In genomic region chr5:147436596-147436995, GRCh38 we compare ENCODE assay signal across 14 cellular contexts.
DNase-seq lines count a peak whose midpoint lies in the region; ATAC-seq lines count a peak whose summit lies in the region.
"Had no signal": no experiment of that assay in that cellular context is flagged by ENCODE, and none has a peak within 500 bp of the region (broad histone marks: within the 10 kb centered on the region; RNA-seq: fewer than 3 reads in every experiment).

No MANE protein-coding gene starts in this region.

- peaks cover 31% of the 10 kb centered on the region for H3K4me1 ChIP-seq in stomach smooth muscle (ENCODE audit: control insufficient read depth, insufficient read depth, low read length)

- DNase-seq in NOMO-1 treated with DMSO at 0.1 percent for 48 hours (lab: John Stamatoyannopoulos, UW; ENCODE audit: unreplicated experiment) = peak; percentile 82
- DNase-seq in activated effector memory CD4-positive, alpha-beta T cell treated with Interleukin-2 at 50 U/mL for 16 hours = no peak
- no peak for DNase-seq in EL
- DNase-seq: activated CD4-positive, alpha-beta memory T cell treated with anti-CD3 and anti-CD28 coated beads, Interleukin-2, amount 10 ng/mL, durations not matched to agents 7 days and 5 days; DMS79 treated with DMSO at 0.1 percent for 48 hours; NCI-H1092 treated with DMSO at 0.1 percent for 48 hours had no signal

- peak overlapping the region; percentile 2 for H3K27ac ChIP-seq in stomach smooth muscle (ENCODE audit: low read length)
- H3K27ac ChIP-seq: C4-2B, tibial nerve had no signal

- peaks cover 2 to 7% of the 10 kb centered on the region in 2 donors for H3K36me3 ChIP-seq in stomach smooth muscle (ENCODE audit: control insufficient read depth in 2 of 2, insufficient read depth in 2 of 2, low read length in 2 of 2)
- H3K36me3 ChIP-seq: tibial nerve had no signal

- ATAC-seq in GM19043 (IDR thresholded peaks at IDR 0.05; ENCODE audit: low read depth, unreplicated experiment) (peak; percentile 70), HG03095 (IDR thresholded peaks at IDR 0.05; ENCODE audit: unreplicated experiment) (peak; percentile 76), GM21786 (IDR thresholded peaks at IDR 0.05; ENCODE audit: unreplicated experiment) (no peak)
- ATAC-seq: HCT116, left lobe of liver had no signal

- no peaks in the 10 kb centered on the region for H3K27me3 ChIP-seq in stomach smooth muscle (ENCODE audit: control insufficient read depth in 1 of 2, insufficient read depth in 2 of 2, low read length in 2 of 2)
- H3K27me3 ChIP-seq: tibial nerve had no signal

- H3K9me3 ChIP-seq in stomach smooth muscle (ENCODE audit: control insufficient read depth in 2 of 2, low read length in 2 of 2) = no peaks in the 10 kb centered on the region
- H3K9me3 ChIP-seq: tibial nerve had no signal

- no peak overlapping the region for H3K9ac ChIP-seq in stomach smooth muscle (ENCODE audit: low read length in 2 of 2)

- no peak overlapping the region for H3K4me3 ChIP-seq in stomach smooth muscle (ENCODE audit: low read length in 2 of 2)
- H3K4me3 ChIP-seq: tibial nerve had no signal
